In genomic region chr14:24146622-24146977, GRCh38 we compare ENCODE assay signal across 1 cellular context.
TF ChIP-seq lines count a peak whose summit lies in the region.

No MANE protein-coding gene starts in this region.

TF ChIP-seq in HepG2, 621 proteins besides CTCF, POLR2A, EP300 and RAD21 (continued from another document and continues in another):
- TF ChIP-seq ZBTB2 (CRISPR knock-in tag; IDR thresholded peaks at IDR 0.05; ENCODE audit: low read depth) (no peak), SSRP1 (CRISPR knock-in tag; IDR thresholded peaks at IDR 0.05) (no peak; the same call in 1 of the 2 replicates), CAMTA2 (CRISPR knock-in tag; IDR thresholded peaks at IDR 0.05; ENCODE audit: borderline replicate concordance) (no peak), ZFP37 (CRISPR knock-in tag; IDR thresholded peaks at IDR 0.05; ENCODE audit: borderline replicate concordance) (peak; percentile 97; the same call in 1 of the 2 replicates), ATF7 (IDR thresholded peaks at IDR 0.05) (no peak), ATF7 (CRISPR knock-in tag; IDR thresholded peaks at IDR 0.05) (no peak), MLXIP (CRISPR knock-in tag; IDR thresholded peaks at IDR 0.05; ENCODE audit: borderline replicate concordance) (no peak), HINFP (CRISPR knock-in tag; IDR thresholded peaks at IDR 0.05; ENCODE audit: low read depth) (no peak), ZNF639 (CRISPR knock-in tag; conservative IDR thresholded peaks at IDR 0.05) (no peak), E2F5 (CRISPR knock-in tag; conservative IDR thresholded peaks at IDR 0.05) (no peak), ZSCAN31 (CRISPR knock-in tag; IDR thresholded peaks at IDR 0.05; ENCODE audit: low read depth) (no peak), ARNT (IDR thresholded peaks at IDR 0.05) (no peak), TRAFD1 (CRISPR knock-in tag; IDR thresholded peaks at IDR 0.05; ENCODE audit: borderline replicate concordance) (peak; percentile 89; the same call in 1 of the 2 replicates), ATF7-NPFF (CRISPR knock-in tag; IDR thresholded peaks at IDR 0.05; ENCODE audit: low read depth) (no peak), ASH2L (IDR thresholded peaks at IDR 0.05; ENCODE audit: insufficient read length, low read depth, low read length) (no peak), ZSCAN9 (CRISPR knock-in tag; IDR thresholded peaks at IDR 0.05; ENCODE audit: borderline replicate concordance) (0 out of 2 replicates have a peak, but pooled peaks have one; percentile 5), ZNF446 (CRISPR knock-in tag; IDR thresholded peaks at IDR 0.05) (no peak), SETDB1 (CRISPR knock-in tag; IDR thresholded peaks at IDR 0.05; ENCODE audit: borderline replicate concordance) (no peak), CREM (IDR thresholded peaks at IDR 0.05) (no peak; the same call in 1 of the 2 replicates), CREM (CRISPR knock-in tag; IDR thresholded peaks at IDR 0.05) (no peak), KMT2A (CRISPR knock-in tag; IDR thresholded peaks at IDR 0.05) (peak; percentile 40; the same call in 1 of the 2 replicates), ZKSCAN1 (IDR thresholded peaks at IDR 0.05; ENCODE audit: low read length) (no peak), MYC (CRISPR knock-in tag; IDR thresholded peaks at IDR 0.05; ENCODE audit: borderline replicate concordance) (peak; percentile 29; the same call in 1 of the 2 replicates), ISL2 (CRISPR knock-in tag; IDR thresholded peaks at IDR 0.05) (no peak; the same call in none of the 2 replicates), CREBL2 (CRISPR knock-in tag; IDR thresholded peaks at IDR 0.05; ENCODE audit: borderline replicate concordance) (no peak), DRAP1 (CRISPR knock-in tag; IDR thresholded peaks at IDR 0.05) (peak; percentile 94), ETV5 (CRISPR knock-in tag; IDR thresholded peaks at IDR 0.05; ENCODE audit: borderline replicate concordance) (0 out of 2 replicates have a peak, but pooled peaks have one; percentile 6), ZNF275 (CRISPR knock-in tag; IDR thresholded peaks at IDR 0.05; ENCODE audit: borderline replicate concordance) (peak; percentile 86; the same call in 1 of the 2 replicates), NFAT5 (CRISPR knock-in tag; IDR thresholded peaks at IDR 0.05) (peak; percentile 86), E2F1 (CRISPR knock-in tag; IDR thresholded peaks at IDR 0.05) (no peak), WIZ (CRISPR knock-in tag; IDR thresholded peaks at IDR 0.05) (peak; percentile 55; the same call in 1 of the 2 replicates), CBX1 (IDR thresholded peaks at IDR 0.05; ENCODE audit: low read depth) (peak; percentile 77), ZNF660 (CRISPR knock-in tag; IDR thresholded peaks at IDR 0.05; ENCODE audit: borderline replicate concordance, low read depth) (no peak), RFXANK (CRISPR knock-in tag; IDR thresholded peaks at IDR 0.05) (no peak), HNF1B (CRISPR knock-in tag; IDR thresholded peaks at IDR 0.05) (no peak), DNMT3B (CRISPR knock-in tag; conservative IDR thresholded peaks at IDR 0.05) (no peak; the same call in 1 of the 2 replicates), MAZ (IDR thresholded peaks at IDR 0.05; ENCODE audit: borderline replicate concordance, low read depth, low read length) (peak; percentile 99), MAZ (CRISPR knock-in tag; IDR thresholded peaks at IDR 0.05; ENCODE audit: low read depth) (peak; percentile 80; the same call in 1 of the 2 replicates), NKX3-1 (CRISPR knock-in tag; IDR thresholded peaks at IDR 0.05) (no peak)
